Comparison of ENCODE assay signal across 25 cellular contexts in the genomic region with DNA sequence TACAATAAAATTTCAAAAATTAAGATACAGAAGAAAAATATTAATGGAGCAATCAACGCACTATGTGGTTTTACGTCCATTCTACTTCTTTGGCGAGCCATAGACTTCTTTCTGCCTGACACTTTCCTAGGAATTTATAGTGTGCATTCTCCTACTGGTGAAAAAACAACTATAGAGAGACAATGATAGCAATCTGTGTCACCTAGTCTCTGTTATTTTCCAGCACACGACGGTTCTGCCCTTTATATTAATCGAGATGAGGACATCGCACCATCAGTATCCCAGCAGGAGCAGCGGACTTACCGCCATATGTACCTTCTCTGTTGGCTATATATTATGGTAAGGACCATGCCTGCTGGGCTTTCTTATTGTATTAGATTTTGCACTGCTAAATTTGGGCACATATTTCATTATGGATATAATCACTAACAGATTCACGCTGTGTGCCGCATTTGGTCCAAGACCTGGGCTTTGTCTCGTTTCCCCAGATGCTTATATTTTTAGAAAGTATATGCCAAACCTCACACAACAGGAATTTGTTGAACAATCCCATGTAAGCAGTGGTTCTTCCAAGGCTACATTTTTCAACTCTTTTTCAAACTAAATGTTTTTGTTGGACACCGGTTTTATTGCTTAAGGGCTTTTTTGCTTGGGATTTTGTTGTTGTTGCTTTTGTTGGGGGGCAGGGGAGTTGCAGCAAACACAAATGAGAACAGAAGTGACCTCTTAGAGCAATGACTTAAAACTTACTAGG.
A peak's percentile ranks its signal among the peaks of the same experiment; 100 is the strongest.
DNase-seq lines count a peak whose midpoint lies in the region; ATAC-seq, FAIRE-seq and TF ChIP-seq lines count a peak whose summit lies in the region.
"Had no signal": no experiment of that assay in that cellular context is flagged by ENCODE, and none has a peak within 500 bp of the region (broad histone marks: within the 10 kb centered on the region; RNA-seq: fewer than 3 reads in every experiment).

No MANE protein-coding gene starts in this region.

- peaks cover 7% of the 10 kb centered on the region for H3K36me3 Mint-ChIP-seq in osteocyte (ENCODE audit: unreplicated experiment)
- H3K36me3 Mint-ChIP-seq in activated naive CD8-positive, alpha-beta T cell treated with anti-CD3 and anti-CD28 coated beads for 36 hours = no peaks in the 10 kb centered on the region

- H3K27ac Mint-ChIP-seq in osteocyte (ENCODE audit: unreplicated experiment) = peak overlapping the region; percentile 73
- H3K27ac Mint-ChIP-seq in activated naive CD8-positive, alpha-beta T cell treated with anti-CD3 and anti-CD28 coated beads for 36 hours = no peak overlapping the region
- H3K27ac Mint-ChIP-seq: CD4-positive, alpha-beta memory T cell; T-helper 2 cell treated with Interferon-gamma antibody and Interleukin-4, amounts not matched to agents 5 μg/mL and 100 μg/mL, for 36 hours had no signal

- no peaks in the 10 kb centered on the region for H3K36me3 ChIP-seq in SJSA1
- no peaks in the 10 kb centered on the region for H3K36me3 ChIP-seq in endothelial cell of umbilical vein (ENCODE audit: control insufficient read depth in 2 of 2, extremely low read depth in 1 of 2, insufficient read depth in 2 of 2, low read length in 2 of 2)
- H3K36me3 ChIP-seq: esophagus squamous epithelium, Peyer's patch, vagina had no signal

- no peak overlapping the region for H2AFZ ChIP-seq in endothelial cell of umbilical vein (ENCODE audit: low read depth, low read length)

- ATAC-seq in HG02678 (IDR thresholded peaks at IDR 0.05; ENCODE audit: unreplicated experiment) = no peak

- POLR2A ChIA-PET in endothelial cell of umbilical vein (lab: Charles Lee) = no interaction called here

- no peak overlapping the region for H3K9ac ChIP-seq in endothelial cell of umbilical vein (replicated peaks; ENCODE audit: extremely low read depth, insufficient read depth, low read length)

- no TSS peak for BruUV-seq in endothelial cell of umbilical vein (replicated peaks; lab: Mats Ljungman, UMichigan)

- peak overlapping the region; percentile 16 for H3K4me3 Mint-ChIP-seq in osteocyte (ENCODE audit: unreplicated experiment)
- H3K4me3 Mint-ChIP-seq in activated naive CD8-positive, alpha-beta T cell treated with anti-CD3 and anti-CD28 coated beads for 36 hours = no peak overlapping the region
- H3K4me3 Mint-ChIP-seq: CD4-positive, alpha-beta memory T cell; central memory CD8-positive, alpha-beta T cell; T-helper 2 cell treated with Interferon-gamma antibody and Interleukin-4, amounts not matched to agents 5 μg/mL and 100 μg/mL, for 36 hours had no signal

- CTCF ChIA-PET in endothelial cell of umbilical vein (lab: Charles Lee) = no interaction called here

- no peak overlapping the region for H3K4me2 ChIP-seq in endothelial cell of umbilical vein (ENCODE audit: insufficient read depth, low read length)

- H3K4me1 ChIP-seq in SJSA1 (replicated peaks) (peaks cover 33% of the 10 kb centered on the region), endothelial cell of umbilical vein (ENCODE audit: control insufficient read depth, extremely low read depth, insufficient read depth, low read length) (peaks cover 5% of the 10 kb centered on the region)
- H3K4me1 ChIP-seq: Peyer's patch had no signal

- H3K9me3 Mint-ChIP-seq in osteocyte (ENCODE audit: unreplicated experiment) = no peaks in the 10 kb centered on the region
- H3K9me3 Mint-ChIP-seq in activated naive CD8-positive, alpha-beta T cell treated with anti-CD3 and anti-CD28 coated beads for 36 hours = no peaks in the 10 kb centered on the region
- H3K9me3 Mint-ChIP-seq: CD4-positive, alpha-beta memory T cell; central memory CD8-positive, alpha-beta T cell; T-helper 2 cell treated with Interferon-gamma antibody and Interleukin-4, amounts not matched to agents 5 μg/mL and 100 μg/mL, for 36 hours had no signal

- H3K27me3 ChIP-seq in SJSA1 (replicated peaks) = no peaks in the 10 kb centered on the region
- H3K27me3 ChIP-seq in endothelial cell of umbilical vein (ENCODE audit: control insufficient read depth in 2 of 2, insufficient read depth in 2 of 2, low read length in 2 of 2) = no peaks in the 10 kb centered on the region
- H3K27me3 ChIP-seq: esophagus squamous epithelium, Peyer's patch, vagina had no signal

- peaks cover 17% of the 10 kb centered on the region for H3K4me1 Mint-ChIP-seq in osteocyte (ENCODE audit: unreplicated experiment)
- H3K4me1 Mint-ChIP-seq in activated naive CD8-positive, alpha-beta T cell treated with anti-CD3 and anti-CD28 coated beads for 36 hours = no peaks in the 10 kb centered on the region
- H3K4me1 Mint-ChIP-seq: CD4-positive, alpha-beta memory T cell; central memory CD8-positive, alpha-beta T cell had no signal

- DNase-seq in AG10803 (ENCODE audit: low read depth) (peak; percentile 94), SJSA1 (ENCODE audit: low read depth in 1 of 2, low spot score in 2 of 2) (peak in 1 of 2 experiments; percentile 27), endothelial cell of umbilical vein (ENCODE audit: low read depth, low spot score) (peak; percentile 59), osteocyte (ENCODE audit: extremely low spot score, unreplicated experiment) (no peak), GOT3 (lab: John Stamatoyannopoulos, UW) (no peak), erythroblast (lab: John Stamatoyannopoulos, UW) (no peak)
- DNase-seq in activated naive CD8-positive, alpha-beta T cell treated with anti-CD3 and anti-CD28 coated beads for 36 hours = no peak
- DNase-seq: activated CD8-positive, alpha-beta memory T cell treated with anti-CD3 and anti-CD28 coated beads, Interleukin-2, amount 50 U/mL, for 48 hours; CD4-positive, alpha-beta memory T cell; DMS153; effector CD4-positive, alpha-beta T cell; esophagus squamous epithelium; GF-D8; KBM-7; NCI-H2029 treated with DMSO at 0.1 percent for 48 hours; NK-92 treated with Interleukin-12 subunit alpha and Interleukin-12 subunit beta, amount 100 ng/mL, for 24 hours; Peyer's patch; stimulated activated CD4-positive, alpha-beta T cell treated with anti-CD3 and anti-CD28 coated beads, Interleukin-12 subunit alpha, Interleukin-12 subunit beta, amount 100 ng/mL, for 4 hours; stimulated activated CD8-positive, alpha-beta memory T cell treated with anti-CD3 and anti-CD28 coated beads, Interleukin-4, amount 100 ng/mL, for 48 hours had no signal

- no peaks in the 10 kb centered on the region for H4K20me1 ChIP-seq in endothelial cell of umbilical vein (replicated peaks; ENCODE audit: control insufficient read depth, extremely low read depth, insufficient read depth, low read length)

- H3K9me1 ChIP-seq in endothelial cell of umbilical vein (replicated peaks; ENCODE audit: control insufficient read depth, extremely low read depth, insufficient read depth, low read length) = no peaks in the 10 kb centered on the region

- 0 out of 2 replicates have a peak overlapping the region, but pooled peaks have one; percentile 10 for H3K27ac ChIP-seq in SJSA1
- no peak overlapping the region for H3K27ac ChIP-seq in endothelial cell of umbilical vein (ENCODE audit: insufficient read depth, low read depth, low read length)
- H3K27ac ChIP-seq: esophagus squamous epithelium, Peyer's patch, vagina had no signal

- intact Hi-C loops in endothelial cell of umbilical vein (cut with micrococcal nuclease) = no loop called here

- TF ChIP-seq CTCF in AG10803 (conservative IDR thresholded peaks at IDR 0.05; ENCODE audit: low read length) (no peak), endothelial cell of umbilical vein (IDR thresholded peaks at IDR 0.05; ENCODE audit: extremely low read depth in 1 of 2, insufficient read depth in 1 of 2, low read depth in 1 of 2, low read length in 2 of 2) (no peak), osteocyte (IDR thresholded peaks at IDR 0.05) (no peak)

- FAIRE-seq in endothelial cell of umbilical vein (lab: Jason Lieb, UNC) = no peak
- FAIRE-seq: H1 had no signal

- dilution Hi-C loops in endothelial cell of umbilical vein (cut with MboI; ENCODE audit: extremely low pct_ligation_motif_present, low sequenced_read_pairs) = no loop called here

- H3K4me3 ChIP-seq in AG10803 (ENCODE audit: low read length) (no peak overlapping the region), SJSA1 (no peak overlapping the region), endothelial cell of umbilical vein (replicated peaks in 1 of 3; ENCODE audit: insufficient read depth in 1 of 3, low read depth in 1 of 3, low read length in 3 of 3) (no peak overlapping the region)
- H3K4me3 ChIP-seq: esophagus squamous epithelium, lung, Peyer's patch, vagina had no signal

- no peak for TF ChIP-seq POLR2A in endothelial cell of umbilical vein (IDR thresholded peaks at IDR 0.05; ENCODE audit: low read depth, low read length)
- no peak for TF ChIP-seq POLR2A in erythroblast (IDR thresholded peaks at IDR 0.05; ENCODE audit: low read length)

- no peaks in the 10 kb centered on the region for H3K79me2 ChIP-seq in endothelial cell of umbilical vein (ENCODE audit: control insufficient read depth, insufficient read depth, low read length)

- H3K9me3 ChIP-seq in SJSA1 (replicated peaks) (no peaks in the 10 kb centered on the region), endothelial cell of umbilical vein (replicated peaks; ENCODE audit: control insufficient read depth, insufficient read depth, low read length) (no peaks in the 10 kb centered on the region)
- H3K9me3 ChIP-seq: esophagus squamous epithelium, Peyer's patch, vagina had no signal

- H3K27me3 Mint-ChIP-seq in osteocyte (ENCODE audit: unreplicated experiment) = no peaks in the 10 kb centered on the region
- H3K27me3 Mint-ChIP-seq in activated naive CD8-positive, alpha-beta T cell treated with anti-CD3 and anti-CD28 coated beads for 36 hours = no peaks in the 10 kb centered on the region
- H3K27me3 Mint-ChIP-seq: CD4-positive, alpha-beta memory T cell; central memory CD8-positive, alpha-beta T cell had no signal

TF ChIP-seq in endothelial cell of umbilical vein, 7 proteins besides CTCF, POLR2A, EP300 and RAD21:
- no peak for TF ChIP-seq MYC (IDR thresholded peaks at IDR 0.05; ENCODE audit: low read depth, low read length)
- TF ChIP-seq FOS (IDR thresholded peaks at IDR 0.05; ENCODE audit: borderline replicate concordance, insufficient read depth, low read length) = no peak
- TF ChIP-seq, protein P1, sequence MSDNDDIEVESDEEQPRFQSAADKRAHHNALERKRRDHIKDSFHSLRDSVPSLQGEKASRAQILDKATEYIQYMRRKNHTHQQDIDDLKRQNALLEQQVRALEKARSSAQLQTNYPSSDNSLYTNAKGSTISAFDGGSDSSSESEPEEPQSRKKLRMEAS (IDR thresholded peaks at IDR 0.05; ENCODE audit: insufficient read depth, insufficient read length) = no peak
- no peak for TF ChIP-seq POLR2AphosphoS5 (IDR thresholded peaks at IDR 0.05; ENCODE audit: insufficient read depth, low read depth, low read length)
- no peak for TF ChIP-seq EZH2 (IDR thresholded peaks at IDR 0.05; ENCODE audit: borderline replicate concordance, low read depth, low read length, severe bottlenecking)

Comparison
In these comparisons a context has a peak if more than half of its experiments do, and no peak if none do; other contexts are left out.
1. DNase-seq: peak in AG10803 (single experiment) and endothelial cell of umbilical vein (single experiment); none in osteocyte (single experiment), GOT3 (single experiment), activated naive CD8-positive, alpha-beta T cell treated with anti-CD3 and anti-CD28 coated beads for 36 hours (single experiment) and erythroblast (0 of 2).